ENCODE assay signal across 9 cellular contexts in the genomic region with DNA sequence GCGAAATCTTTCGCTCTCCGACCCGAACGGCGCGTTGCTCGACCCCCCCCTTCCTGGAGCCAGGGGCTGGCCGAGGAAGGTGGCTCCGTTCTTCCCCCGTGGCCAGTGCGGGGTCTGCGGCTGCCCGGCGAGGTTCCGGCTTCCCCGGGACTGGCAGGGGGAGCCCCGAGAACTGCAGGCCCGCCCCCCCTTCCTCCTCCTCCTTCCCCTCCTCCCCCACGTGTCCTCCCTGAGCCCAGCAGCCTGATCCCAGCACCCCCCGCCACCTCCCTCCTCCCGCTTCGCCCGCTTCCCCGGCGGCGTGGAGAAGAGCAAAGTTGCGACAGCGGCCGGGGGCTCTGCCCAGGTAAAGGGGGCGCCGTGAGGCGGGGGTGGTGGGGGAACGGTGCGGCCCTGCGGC. TPM values are rescaled to one million over a fixed set of nuclear protein-coding genes. Genes with fewer than 3 reads are reported as not detected.
A peak's percentile ranks its signal among the peaks of the same experiment; 100 is the strongest.
DNase-seq lines count a peak whose midpoint lies in the region; ATAC-seq and TF ChIP-seq lines count a peak whose summit lies in the region.
"Had no signal": no experiment of that assay in that cellular context is flagged by ENCODE, and none has a peak within 500 bp of the region (broad histone marks: within the 10 kb centered on the region; RNA-seq: fewer than 3 reads in every experiment).

No MANE protein-coding gene starts in this region.

- H3K9me3 Mint-ChIP-seq in osteocyte (ENCODE audit: unreplicated experiment), result peaks cover 1% of the 10 kb centered on the region

- H3K9me2 ChIP-seq in DOHH2 (replicated peaks; ENCODE audit: control insufficient read depth, low read length), result no peaks in the 10 kb centered on the region

- TF ChIP-seq POLR2A in Peyer's patch (IDR thresholded peaks at IDR 0.05) (no peak), esophagus muscularis mucosa (IDR thresholded peaks at IDR 0.05; ENCODE audit: low read depth) (no peak)

- H3K4me1 ChIP-seq in DOHH2 (ENCODE audit: control insufficient read depth, low read length) (peaks cover 22% of the 10 kb centered on the region), Peyer's patch (no peaks in the 10 kb centered on the region), esophagus muscularis mucosa (peaks cover 0 to 26% (median 15%) of the 10 kb centered on the region in 4 donors)

- DNase-seq in Peyer's patch, result peak; percentile 55 to 72 (median 59)
- peak; percentile 8 for DNase-seq in effector CD8-positive, alpha-beta T cell (lab: John Stamatoyannopoulos, UW)
- DNase-seq in osteocyte (ENCODE audit: extremely low spot score, unreplicated experiment), result no peak
- DNase-seq in esophagus muscularis mucosa (ENCODE audit: extremely low spot score), result no peak
- DNase-seq in SW 1271 (lab: John Stamatoyannopoulos, UW), result no peak
- DNase-seq in NCI-H1105 (lab: John Stamatoyannopoulos, UW), result no peak

- intact Hi-C loops in esophagus muscularis mucosa (cut with DNase I), result loop anchor here (5.0 kb wide), 1 partner anchor 48 kb away; no protein-coding TSS in a partner anchor

- H3F3A ChIP-seq in DOHH2 (ENCODE audit: control insufficient read depth, insufficient read depth), result no peaks in the 10 kb centered on the region

- peak overlapping the region; percentile 82 for H3K4me2 ChIP-seq in DOHH2 (ENCODE audit: low read length)

- no peaks in the 10 kb centered on the region for H3K36me3 Mint-ChIP-seq in osteocyte (ENCODE audit: unreplicated experiment)

- 69% methylated on average over 13 of the region's 36 CpGs for WGBS in esophagus muscularis mucosa

- no peaks in the 10 kb centered on the region for H3K9me3 ChIP-seq in DOHH2 (ENCODE audit: control insufficient read depth, insufficient read depth, low read length)
- no peaks in the 10 kb centered on the region for H3K9me3 ChIP-seq in Peyer's patch
- H3K9me3 ChIP-seq in esophagus muscularis mucosa, result no peaks in the 10 kb centered on the region
- H3K9me3 ChIP-seq: thoracic aorta had no signal

- H3K79me2 ChIP-seq in DOHH2 (ENCODE audit: control insufficient read depth, low read length), result no peaks in the 10 kb centered on the region

- no peaks in the 10 kb centered on the region for H3K27me3 Mint-ChIP-seq in osteocyte (ENCODE audit: unreplicated experiment)

- TF ChIP-seq CTCF in DOHH2 (IDR thresholded peaks at IDR 0.05; ENCODE audit: low read depth, low read length, poor library complexity, severe bottlenecking) (no peak), Peyer's patch (IDR thresholded peaks at IDR 0.05) (no peak), osteocyte (IDR thresholded peaks at IDR 0.05) (no peak), esophagus muscularis mucosa (IDR thresholded peaks at IDR 0.05) (no peak)

- peak overlapping the region; percentile 72 for H3K4me3 ChIP-seq in DOHH2 (ENCODE audit: low read length)
- H3K4me3 ChIP-seq in Peyer's patch, result no peak overlapping the region
- no peak overlapping the region for H3K4me3 ChIP-seq in esophagus muscularis mucosa
- H3K4me3 ChIP-seq: thoracic aorta had no signal

- TF ChIP-seq EP300 in esophagus muscularis mucosa (IDR thresholded peaks at IDR 0.05), result no peak

- peak overlapping the region; percentile 47 for H3K4me3 Mint-ChIP-seq in osteocyte (ENCODE audit: unreplicated experiment)

- H3K27me3 ChIP-seq in DOHH2 (ENCODE audit: control insufficient read depth, low read length) (peaks cover 20% of the 10 kb centered on the region), Peyer's patch (no peaks in the 10 kb centered on the region), esophagus muscularis mucosa (no peaks in the 10 kb centered on the region)

- H3K36me3 ChIP-seq in DOHH2 (ENCODE audit: control insufficient read depth, low read length) (no peaks in the 10 kb centered on the region), Peyer's patch (no peaks in the 10 kb centered on the region), esophagus muscularis mucosa (no peaks in the 10 kb centered on the region)
- H3K36me3 ChIP-seq: thoracic aorta had no signal

- H3K27ac ChIP-seq in DOHH2 (ENCODE audit: low read depth, low read length) (no peak overlapping the region), Peyer's patch (peak overlapping the region; percentile 43 to 74 (median 70)), esophagus muscularis mucosa (replicated peaks in 1 of 4) (peak overlapping the region in 2 of 4 donors; percentile 84 to 85)

- no peak for ATAC-seq in GM19397 (IDR thresholded peaks at IDR 0.05; ENCODE audit: unreplicated experiment)

- no peaks in the 10 kb centered on the region for H4K20me1 ChIP-seq in DOHH2 (ENCODE audit: control insufficient read depth, insufficient read depth, low read depth, low read length)

- H3K4me1 Mint-ChIP-seq in osteocyte (ENCODE audit: unreplicated experiment), result peaks cover 9% of the 10 kb centered on the region

- H3K27ac Mint-ChIP-seq in osteocyte (ENCODE audit: unreplicated experiment), result no peak overlapping the region

RNA-seq across cellular contexts. Expression of a gene that starts 2.4 kb away (rescaled TPM):
- total RNA-seq in Peyer's patch, result 10 to 100 TPM in 3 of 4 donors, 1 to 10 TPM in 1; 7.4 to 16.5 (median 11.5) TPM
- total RNA-seq in osteocyte, result 22.9 and 24.6 TPM in 2 replicates
- 10 to 100 TPM in 2 of 4 donors, 1 to 10 TPM in 2; 3.8 to 13.8 (median 10.5) TPM for total RNA-seq in esophagus muscularis mucosa

Comparison
In these comparisons a context has a peak if more than half of its experiments do, and no peak if none do; other contexts are left out.
1. DNase-seq: peak in Peyer's patch (3 of 3) and effector CD8-positive, alpha-beta T cell (single experiment); none in osteocyte (single experiment), esophagus muscularis mucosa (single experiment), SW 1271 (0 of 2) and NCI-H1105 (single experiment).